ENCODE assay signal across 1 cellular context in genomic region chr13:22744688-22745452, GRCh38.
TF ChIP-seq lines count a peak whose summit lies in the region.

No MANE protein-coding gene starts in this region.

TF ChIP-seq in SK-N-SH, 30 proteins besides CTCF, POLR2A, EP300 and RAD21 (continued from another document):
- TF ChIP-seq ELF1 (IDR thresholded peaks at IDR 0.05) = no peak
- no peak for TF ChIP-seq EZH2phosphoT487 (IDR thresholded peaks at IDR 0.05; ENCODE audit: borderline replicate concordance, low read depth)
